Comparison of ENCODE assay signal across 15 cellular contexts in the genomic region with DNA sequence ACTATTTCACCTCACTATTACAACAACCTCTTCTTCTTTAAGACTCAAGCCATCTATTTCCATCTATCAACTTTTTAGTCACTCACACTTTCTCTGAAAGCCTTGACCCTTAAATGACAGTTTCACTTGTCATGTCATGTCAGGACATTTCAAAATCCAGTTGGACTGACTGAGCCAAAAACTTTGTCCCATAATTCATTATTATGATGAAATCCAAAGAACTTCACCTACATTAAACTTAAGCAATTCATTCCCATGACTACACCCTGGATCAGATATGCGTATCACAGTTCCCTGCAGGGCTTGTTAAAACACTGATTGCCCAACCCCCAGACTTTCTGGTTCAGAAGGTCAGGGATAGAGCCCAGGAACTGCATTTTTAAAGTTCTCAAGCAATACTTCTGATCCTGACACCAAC. TPM values are rescaled to one million over a fixed set of nuclear protein-coding genes. Genes with fewer than 3 reads are reported as not detected.
DNase-seq lines count a peak whose midpoint lies in the region; ATAC-seq and TF ChIP-seq lines count a peak whose summit lies in the region.
"Had no signal": no experiment of that assay in that cellular context is flagged by ENCODE, and none has a peak within 500 bp of the region (broad histone marks: within the 10 kb centered on the region; RNA-seq: fewer than 3 reads in every experiment).

No MANE protein-coding gene starts in this region.

- POLR2A ChIA-PET in CD8-positive, alpha-beta T cell (lab: Charles Lee) = no interaction called here

- H3K4me3 Mint-ChIP-seq in CD8-positive, alpha-beta T cell = no peak overlapping the region
- H3K4me3 Mint-ChIP-seq: activated CD8-positive, alpha-beta T cell treated with anti-CD3 and anti-CD28 coated beads, Interleukin-2, amount 10 ng/mL, durations not matched to agents 7 days and 5 days; CD4-positive, alpha-beta T cell; naive B cell had no signal

- H3K4me1 ChIP-seq in lung (ENCODE audit: control insufficient read depth in 2 of 2, insufficient read depth in 2 of 2, low read length in 2 of 2) = peaks cover 0 to 3% of the 10 kb centered on the region in 2 donors
- no peaks in the 10 kb centered on the region for H3K4me1 ChIP-seq in CD8-positive, alpha-beta T cell (ENCODE audit: insufficient read depth, low read length)

- 59 to 62% methylated on average over 1 of the region's 1 CpG for WGBS in lung, 2 donors

- H3K36me3 ChIP-seq in brain microvascular endothelial cell (replicated peaks) (no peaks in the 10 kb centered on the region), lung (ENCODE audit: control insufficient read depth in 2 of 2, insufficient read depth in 2 of 2, low read length in 2 of 2) (peaks cover 0 to 2% of the 10 kb centered on the region in 2 donors)
- no peaks in the 10 kb centered on the region for H3K36me3 ChIP-seq in CD8-positive, alpha-beta T cell (ENCODE audit: insufficient read depth, low read length)
- H3K36me3 ChIP-seq: thoracic aorta had no signal

- in situ Hi-C loops in brain microvascular endothelial cell (cut with HindIII; ENCODE audit: low pct_ligation_motif_present, low sequenced_read_pairs) = no loop called here

- H3K4me1 Mint-ChIP-seq in CD8-positive, alpha-beta T cell (ENCODE audit: low read depth) = peaks cover 22% of the 10 kb centered on the region

- DNase-seq in brain microvascular endothelial cell (peak; percentile 36), lung (ENCODE audit: low spot score) (peak; percentile 32), DMS53 treated with DMSO at 0.1 percent for 48 hours (lab: John Stamatoyannopoulos, UW; ENCODE audit: unreplicated experiment) (no peak), activated gamma-delta T cell (lab: John Stamatoyannopoulos, UW) (no peak), NCI-H146 treated with DMSO at 0.1 percent for 48 hours (lab: John Stamatoyannopoulos, UW; ENCODE audit: unreplicated experiment) (no peak)
- DNase-seq in CD8-positive, alpha-beta T cell = no peak
- DNase-seq: activated CD8-positive, alpha-beta T cell treated with anti-CD3 and anti-CD28 coated beads, Interleukin-2, amount 10 ng/mL, durations not matched to agents 7 days and 5 days; CD4-positive, alpha-beta T cell; head of caudate nucleus; naive B cell; NCI-H345; stimulated activated CD4-positive, alpha-beta T cell treated with anti-CD3 and anti-CD28 coated beads, Interleukin-1b, Interleukin-23, amount 100 ng/mL, for 48 hours had no signal

- intact Hi-C loops in CD8-positive, alpha-beta T cell (cut with DNase I, micrococcal nuclease) = no loop called here

- H3K4me3 ChIP-seq in brain microvascular endothelial cell (ENCODE audit: low read depth, low read length) (no peak overlapping the region), lung (no peak overlapping the region)
- no peak overlapping the region for H3K4me3 ChIP-seq in CD8-positive, alpha-beta T cell (ENCODE audit: low read depth, low read length)
- H3K4me3 ChIP-seq: thoracic aorta had no signal

- H3K27ac Mint-ChIP-seq in CD8-positive, alpha-beta T cell = no peak overlapping the region
- H3K27ac Mint-ChIP-seq: activated CD8-positive, alpha-beta T cell treated with anti-CD3 and anti-CD28 coated beads, Interleukin-2, amount 10 ng/mL, durations not matched to agents 7 days and 5 days; CD4-positive, alpha-beta T cell had no signal

- peaks cover 5% of the 10 kb centered on the region for H3K9me3 Mint-ChIP-seq in CD8-positive, alpha-beta T cell

- TF ChIP-seq CTCF in brain microvascular endothelial cell (IDR thresholded peaks at IDR 0.05; ENCODE audit: low read depth, low read length, missing control alignments) (no peak), lung (IDR thresholded peaks at IDR 0.05; ENCODE audit: control extremely low read depth, extremely low read depth) (no peak)
- TF ChIP-seq CTCF in CD8-positive, alpha-beta T cell (IDR thresholded peaks at IDR 0.05) = no peak

- CTCF ChIA-PET in CD8-positive, alpha-beta T cell (lab: Charles Lee) = no interaction called here

- H3K27me3 Mint-ChIP-seq in CD8-positive, alpha-beta T cell (ENCODE audit: low read depth) = no peaks in the 10 kb centered on the region
- H3K27me3 Mint-ChIP-seq: CD4-positive, alpha-beta T cell; naive B cell had no signal

- peaks cover 0 to 4% of the 10 kb centered on the region in 2 donors for H3K9me3 ChIP-seq in lung (ENCODE audit: control insufficient read depth in 2 of 2, insufficient read depth in 1 of 2, low read length in 1 of 2)
- H3K9me3 ChIP-seq in CD8-positive, alpha-beta T cell (ENCODE audit: low read length) = no peaks in the 10 kb centered on the region
- H3K9me3 ChIP-seq: thoracic aorta had no signal

- H3K27ac ChIP-seq in brain microvascular endothelial cell (peak overlapping the region; percentile 7), lung (ENCODE audit: low read depth in 1 of 2, low read length in 1 of 2) (no peak overlapping the region)
- H3K27ac ChIP-seq in CD8-positive, alpha-beta T cell (ENCODE audit: low read depth, low read length) = no peak overlapping the region
- H3K27ac ChIP-seq: thoracic aorta had no signal

- peaks cover 69% of the 10 kb centered on the region for H3K36me3 Mint-ChIP-seq in CD8-positive, alpha-beta T cell

- ATAC-seq in GM18498 (IDR thresholded peaks at IDR 0.05; ENCODE audit: unreplicated experiment) (peak; percentile 60), HG02938 (IDR thresholded peaks at IDR 0.05; ENCODE audit: unreplicated experiment) (peak; percentile 45), lung (ENCODE audit: insufficient read depth, low FRiP score) (no peak)
- no peak for ATAC-seq in CD8-positive, alpha-beta T cell
- ATAC-seq: activated CD8-positive, alpha-beta T cell treated with anti-CD3 and anti-CD28 coated beads, Interleukin-2, amount 10 ng/mL, durations not matched to agents 7 days and 5 days had no signal

- H3K27me3 ChIP-seq in brain microvascular endothelial cell (replicated peaks) (no peaks in the 10 kb centered on the region), lung (ENCODE audit: control insufficient read depth, insufficient read depth) (no peaks in the 10 kb centered on the region)
- no peaks in the 10 kb centered on the region for H3K27me3 ChIP-seq in CD8-positive, alpha-beta T cell (ENCODE audit: insufficient read depth, low read length)

RNA-seq across cellular contexts. Expression of gene LDAH, which starts 26.5 kb away (rescaled TPM):
- 10 to 100 TPM; 13.7 to 30.8 TPM for total RNA-seq in lung
- polyA plus RNA-seq in lung = 1 to 10 TPM; 5.0 to 9.3 TPM
- 1 to 10 TPM; 3.0 to 4.6 TPM for total RNA-seq in CD8-positive, alpha-beta T cell

Comparison
In these comparisons a context has a peak if more than half of its experiments do, and no peak if none do; other contexts are left out.
1. ATAC-seq: peak in GM18498 (single experiment) and HG02938 (single experiment); none in lung (single experiment) and CD8-positive, alpha-beta T cell (single experiment).
2. DNase-seq: peak in brain microvascular endothelial cell (single experiment) and lung (single experiment); none in CD8-positive, alpha-beta T cell (0 of 7), DMS53 treated with DMSO at 0.1 percent for 48 hours (single experiment), activated gamma-delta T cell (single experiment) and NCI-H146 treated with DMSO at 0.1 percent for 48 hours (single experiment).